In the genomic region with DNA sequence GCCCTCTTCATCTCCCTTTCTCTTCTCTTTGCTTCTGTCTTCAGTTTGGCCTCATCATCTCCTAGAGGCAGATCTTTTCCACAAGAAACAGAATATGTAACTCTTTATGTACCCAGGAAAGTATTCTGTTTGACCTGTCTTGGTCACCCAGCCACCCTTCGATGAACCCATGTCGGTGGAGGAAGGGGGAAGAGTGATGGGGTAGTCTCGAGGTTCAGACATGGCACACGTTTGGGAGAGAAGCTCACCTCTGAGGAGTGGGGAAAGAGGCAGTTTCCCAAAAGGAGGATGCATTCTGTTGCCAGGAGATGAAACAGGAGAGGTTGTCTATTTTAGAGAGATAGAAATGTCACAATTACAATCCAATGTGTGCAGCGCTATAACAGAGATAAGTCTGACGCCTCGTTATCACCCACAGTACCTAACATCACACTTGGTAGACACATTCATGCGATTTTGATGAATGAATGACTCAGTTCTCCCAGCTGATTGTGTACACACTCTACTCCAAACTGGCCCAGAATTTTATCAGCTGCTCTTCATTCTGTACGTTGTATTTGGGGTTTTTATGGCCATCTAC, we compare ENCODE assay signal across 8 cellular contexts. TPM values are rescaled to one million over a fixed set of nuclear protein-coding genes. Genes with fewer than 3 reads are reported as not detected.
A peak's percentile ranks its signal among the peaks of the same experiment; 100 is the strongest.
DNase-seq lines count a peak whose midpoint lies in the region; ATAC-seq lines count a peak whose summit lies in the region.

No MANE protein-coding gene starts in this region.

- H3K36me3 ChIP-seq in iPS-15b (ENCODE audit: control insufficient read depth, insufficient read depth, low read length), result no peaks in the 10 kb centered on the region

- H3K27me3 ChIP-seq in iPS-15b (ENCODE audit: control insufficient read depth, insufficient read depth, low read length), result peaks cover 34% of the 10 kb centered on the region

- no peaks in the 10 kb centered on the region for H3K36me3 Mint-ChIP-seq in activated T-helper 17 cell treated with anti-CD3 and anti-CD28 coated beads, Interleukin-2, amount 50 U/mL, for 72 hours (ENCODE audit: low read depth)
- no peaks in the 10 kb centered on the region for H3K36me3 Mint-ChIP-seq in stimulated activated naive CD8-positive, alpha-beta T cell treated with anti-CD3 and anti-CD28 coated beads, Interleukin-15, Interleukin-2, amounts not matched to agents 100 ng/mL and 50 ng/mL, for 24 hours (ENCODE audit: low read depth)

- H3K9me3 Mint-ChIP-seq in activated T-helper 17 cell treated with anti-CD3 and anti-CD28 coated beads, Interleukin-2, amount 50 U/mL, for 72 hours, result peaks cover 7% of the 10 kb centered on the region
- H3K9me3 Mint-ChIP-seq in stimulated activated naive CD8-positive, alpha-beta T cell treated with anti-CD3 and anti-CD28 coated beads, Interleukin-15, Interleukin-2, amounts not matched to agents 100 ng/mL and 50 ng/mL, for 24 hours, result peaks cover 4% of the 10 kb centered on the region

- DNase-seq in activated CD4-positive, CD25-positive, alpha-beta regulatory T cell treated with anti-CD3 and anti-CD28 coated beads, Interleukin-2, amount 50 U/mL, for 72 hours, result no peak
- DNase-seq in NCI-H1436 treated with DMSO at 0.1 percent for 48 hours (lab: John Stamatoyannopoulos, UW) (no peak), HuH-7 (ENCODE audit: low spot score) (no peak), SHP77 (lab: John Stamatoyannopoulos, UW) (no peak)

- H3K27me3 Mint-ChIP-seq in activated T-helper 17 cell treated with anti-CD3 and anti-CD28 coated beads, Interleukin-2, amount 50 U/mL, for 72 hours, result peaks cover 20% of the 10 kb centered on the region
- peaks cover 34% of the 10 kb centered on the region for H3K27me3 Mint-ChIP-seq in stimulated activated naive CD8-positive, alpha-beta T cell treated with anti-CD3 and anti-CD28 coated beads, Interleukin-15, Interleukin-2, amounts not matched to agents 100 ng/mL and 50 ng/mL, for 24 hours

- peak overlapping the region; percentile 8 for H3K9ac ChIP-seq in iPS-15b (ENCODE audit: low read depth, low read length)

- ATAC-seq in activated CD4-positive, CD25-positive, alpha-beta regulatory T cell treated with anti-CD3 and anti-CD28 coated beads, Interleukin-2, amount 50 U/mL, for 24 hours, result peak; percentile 69 to 72
- ATAC-seq in activated T-helper 17 cell treated with anti-CD3 and anti-CD28 coated beads, Interleukin-2, amount 50 U/mL, for 72 hours (replicated peaks), result peak; percentile 79

- peaks cover 10% of the 10 kb centered on the region for H3K4me1 ChIP-seq in iPS-15b (ENCODE audit: control insufficient read depth, insufficient read depth, low read length)

- peak overlapping the region; percentile 72 for H3K27ac Mint-ChIP-seq in activated T-helper 17 cell treated with anti-CD3 and anti-CD28 coated beads, Interleukin-2, amount 50 U/mL, for 72 hours
- H3K27ac Mint-ChIP-seq in stimulated activated naive CD8-positive, alpha-beta T cell treated with anti-CD3 and anti-CD28 coated beads, Interleukin-15, Interleukin-2, amounts not matched to agents 100 ng/mL and 50 ng/mL, for 24 hours, result peak overlapping the region; percentile 34

- H3K4me3 Mint-ChIP-seq in activated T-helper 17 cell treated with anti-CD3 and anti-CD28 coated beads, Interleukin-2, amount 50 U/mL, for 72 hours, result peak overlapping the region; percentile 74
- H3K4me3 Mint-ChIP-seq in stimulated activated naive CD8-positive, alpha-beta T cell treated with anti-CD3 and anti-CD28 coated beads, Interleukin-15, Interleukin-2, amounts not matched to agents 100 ng/mL and 50 ng/mL, for 24 hours, result peak overlapping the region; percentile 70

- H3K9me3 ChIP-seq in iPS-15b (ENCODE audit: control insufficient read depth, insufficient read depth, low read length), result no peaks in the 10 kb centered on the region

- peaks cover 13% of the 10 kb centered on the region for H3K4me1 Mint-ChIP-seq in activated T-helper 17 cell treated with anti-CD3 and anti-CD28 coated beads, Interleukin-2, amount 50 U/mL, for 72 hours
- H3K4me1 Mint-ChIP-seq in stimulated activated naive CD8-positive, alpha-beta T cell treated with anti-CD3 and anti-CD28 coated beads, Interleukin-15, Interleukin-2, amounts not matched to agents 100 ng/mL and 50 ng/mL, for 24 hours (ENCODE audit: low read depth), result peaks cover 29% of the 10 kb centered on the region

- peak overlapping the region; percentile 69 for H3K4me3 ChIP-seq in iPS-15b (ENCODE audit: low read depth, low read length)

RNA-seq across cellular contexts. Expression of a gene that starts 0.7 kb away (rescaled TPM):
- 10 to 100 TPM; 12.6 to 14.6 TPM for total RNA-seq in activated T-helper 17 cell treated with anti-CD3 and anti-CD28 coated beads, Interleukin-2, amount 50 U/mL, for 72 hours

RNA-seq across cellular contexts. Expression of a gene that starts 1.9 kb away (rescaled TPM):
- total RNA-seq in activated T-helper 17 cell treated with anti-CD3 and anti-CD28 coated beads, Interleukin-2, amount 50 U/mL, for 72 hours, result not detected
